In genomic region chr11:134313379-134313778, GRCh38 we compare ENCODE assay signal across 27 cellular contexts. TPM values are rescaled to one million over a fixed set of nuclear protein-coding genes. Genes with fewer than 3 reads are reported as not detected.
"Had no signal": no experiment of that assay in that cellular context is flagged by ENCODE, and none has a peak within 500 bp of the region (broad histone marks: within the 10 kb centered on the region; RNA-seq: fewer than 3 reads in every experiment).

No MANE protein-coding gene starts in this region.

- H3K36me3 Mint-ChIP-seq: memory B cell had no signal

- H3K4me1 ChIP-seq: esophagus squamous epithelium, gastrocnemius medialis, heart right ventricle, left lung had no signal

- H3K9me3 Mint-ChIP-seq: endodermal cell had no signal

- H3K4me1 Mint-ChIP-seq: endodermal cell, memory B cell had no signal

- H3K27ac ChIP-seq: coronary artery, dorsolateral prefrontal cortex, epithelial cell of prostate, esophagus squamous epithelium, gastrocnemius medialis, heart right ventricle, left lung had no signal

- ATAC-seq: effector memory CD8-positive, alpha-beta T cell; esophagus mucosa; gastrocnemius medialis; left cardiac atrium had no signal

- H3K4me3 Mint-ChIP-seq: effector memory CD8-positive, alpha-beta T cell; endodermal cell; memory B cell had no signal

- H3K4me3 ChIP-seq: coronary artery, dorsolateral prefrontal cortex, esophagus squamous epithelium, gastrocnemius medialis, heart right ventricle, left lung, lung had no signal

- DNase-seq: dermis blood vessel endothelial cell; dorsolateral prefrontal cortex; effector CD4-positive, alpha-beta T cell; effector memory CD8-positive, alpha-beta T cell; endodermal cell; erythroblast; esophagus squamous epithelium; foreskin fibroblast; foreskin melanocyte; gastrocnemius medialis; glutamatergic neuron; head of caudate nucleus; heart right ventricle; hippocampal formation; left cardiac atrium; left ventricle myocardium superior; mammary epithelial cell; mesendoderm; midbrain had no signal

- H3K27me3 ChIP-seq: dorsolateral prefrontal cortex, gastrocnemius medialis, left lung had no signal

- H3K9me3 ChIP-seq: esophagus squamous epithelium, gastrocnemius medialis had no signal

- H3K27ac Mint-ChIP-seq: effector memory CD8-positive, alpha-beta T cell; endodermal cell; memory B cell had no signal

- H3K36me3 ChIP-seq: esophagus squamous epithelium, gastrocnemius medialis, heart right ventricle, left lung had no signal

RNA-seq across cellular contexts. Expression of gene GLB1L3, which starts 37.2 kb away (rescaled TPM):
- total RNA-seq: dermis blood vessel endothelial cell, esophagus mucosa, gastrocnemius medialis, glomerular endothelial cell, heart right ventricle, left cardiac atrium, left ventricle myocardium superior, mucosa of gallbladder had no signal
- polyA plus RNA-seq: heart right ventricle had no signal
